Comparison of ENCODE assay signal across 24 cellular contexts in genomic region chr5:65766159-65766558, GRCh38. TPM values are rescaled to one million over a fixed set of nuclear protein-coding genes. Genes with fewer than 3 reads are reported as not detected.
DNase-seq lines count a peak whose midpoint lies in the region; ATAC-seq and TF ChIP-seq lines count a peak whose summit lies in the region.
"Had no signal": no experiment of that assay in that cellular context is flagged by ENCODE, and none has a peak within 500 bp of the region (broad histone marks: within the 10 kb centered on the region; RNA-seq: fewer than 3 reads in every experiment).

No MANE protein-coding gene starts in this region.

- peak; percentile 74 for ATAC-seq in activated CD8-positive, alpha-beta T cell treated with anti-CD3 and anti-CD28 coated beads for 36 hours
- no peak for ATAC-seq in activated CD8-positive, alpha-beta T cell treated with anti-CD3 and anti-CD28 coated beads, Interleukin-2, amount 10 ng/mL, durations not matched to agents 7 days and 5 days
- no peak for ATAC-seq in memory B cell (ENCODE audit: low read depth)
- ATAC-seq: A549; CD8-positive, alpha-beta T cell; PC-3 had no signal

- no peak for TF ChIP-seq POLR2A in NB4 (IDR thresholded peaks at IDR 0.05; ENCODE audit: extremely low read depth, insufficient read length)

- in situ Hi-C loops in GM13976 (cut with MboI; ENCODE audit: low sequenced_read_pairs, unreplicated experiment) = no loop called here

- H3K27ac Mint-ChIP-seq in activated CD8-positive, alpha-beta T cell treated with anti-CD3 and anti-CD28 coated beads for 36 hours = no peak overlapping the region
- no peak overlapping the region for H3K27ac Mint-ChIP-seq in activated CD8-positive, alpha-beta T cell treated with anti-CD3 and anti-CD28 coated beads, Interleukin-2, amount 10 ng/mL, durations not matched to agents 7 days and 5 days
- peak overlapping the region; percentile 7 for H3K27ac Mint-ChIP-seq in memory B cell
- H3K27ac Mint-ChIP-seq: CD8-positive, alpha-beta T cell; IgD-negative memory B cell had no signal

- H3K36me3 ChIP-seq in GM06990 (ENCODE audit: control insufficient read depth, insufficient read depth, low read length) (no peaks in the 10 kb centered on the region), osteoblast (ENCODE audit: insufficient read depth, low read length) (peaks cover 8% of the 10 kb centered on the region)

- intact Hi-C loops in activated CD8-positive, alpha-beta T cell treated with anti-CD3 and anti-CD28 coated beads for 36 hours (cut with micrococcal nuclease) = no loop called here

- POLR2A ChIA-PET in activated CD8-positive, alpha-beta T cell treated with anti-CD3 and anti-CD28 coated beads for 36 hours (lab: Charles Lee) = no interaction called here
- POLR2A ChIA-PET in activated CD8-positive, alpha-beta T cell treated with anti-CD3 and anti-CD28 coated beads, Interleukin-2, amount 10 ng/mL, durations not matched to agents 7 days and 5 days (lab: Charles Lee) = no interaction called here

- no peaks in the 10 kb centered on the region for H3K27me3 ChIP-seq in GM06990 (replicated peaks; ENCODE audit: control insufficient read depth, insufficient read depth, low read length)
- no peaks in the 10 kb centered on the region for H3K27me3 ChIP-seq in osteoblast (ENCODE audit: insufficient read depth, low read length)
- H3K27me3 ChIP-seq: BLaER1 had no signal

- H3K79me2 ChIP-seq in osteoblast (ENCODE audit: insufficient read depth, low read length) = peaks cover 7% of the 10 kb centered on the region

- peaks cover 29% of the 10 kb centered on the region for H3K36me3 Mint-ChIP-seq in activated CD8-positive, alpha-beta T cell treated with anti-CD3 and anti-CD28 coated beads for 36 hours (ENCODE audit: low read depth)
- peaks cover 24% of the 10 kb centered on the region for H3K36me3 Mint-ChIP-seq in activated CD8-positive, alpha-beta T cell treated with anti-CD3 and anti-CD28 coated beads, Interleukin-2, amount 10 ng/mL, durations not matched to agents 7 days and 5 days (ENCODE audit: low read depth)
- H3K36me3 Mint-ChIP-seq in memory B cell = peaks cover 17% of the 10 kb centered on the region

- no peak overlapping the region for H2AFZ ChIP-seq in osteoblast (ENCODE audit: low read length)

- H3K4me2 ChIP-seq in osteoblast (ENCODE audit: insufficient read depth, low read length) = no peak overlapping the region
- H3K4me2 ChIP-seq: A549, BLaER1 had no signal

- no peak overlapping the region for H3K4me3 ChIP-seq in GM06990 (replicated peaks; ENCODE audit: low read depth, low read length)
- H3K4me3 ChIP-seq in NB4 (ENCODE audit: low read depth, low read length) = no peak overlapping the region
- no peak overlapping the region for H3K4me3 ChIP-seq in osteoblast (ENCODE audit: insufficient read depth, low read length)
- H3K4me3 ChIP-seq: A549, BLaER1 had no signal

- no peak overlapping the region for H3K4me3 Mint-ChIP-seq in activated CD8-positive, alpha-beta T cell treated with anti-CD3 and anti-CD28 coated beads for 36 hours
- H3K4me3 Mint-ChIP-seq in activated CD8-positive, alpha-beta T cell treated with anti-CD3 and anti-CD28 coated beads, Interleukin-2, amount 10 ng/mL, durations not matched to agents 7 days and 5 days = no peak overlapping the region
- no peak overlapping the region for H3K4me3 Mint-ChIP-seq in memory B cell
- H3K4me3 Mint-ChIP-seq: CD8-positive, alpha-beta T cell; IgD-negative memory B cell had no signal

- H3K9me3 Mint-ChIP-seq in activated CD8-positive, alpha-beta T cell treated with anti-CD3 and anti-CD28 coated beads for 36 hours = peaks cover 2% of the 10 kb centered on the region
- no peaks in the 10 kb centered on the region for H3K9me3 Mint-ChIP-seq in activated CD8-positive, alpha-beta T cell treated with anti-CD3 and anti-CD28 coated beads, Interleukin-2, amount 10 ng/mL, durations not matched to agents 7 days and 5 days (ENCODE audit: insufficient read depth)
- peaks cover 1% of the 10 kb centered on the region for H3K9me3 Mint-ChIP-seq in memory B cell

- H3K27ac ChIP-seq in osteoblast (ENCODE audit: low read depth, low read length) = no peak overlapping the region
- H3K27ac ChIP-seq: A549, BLaER1 had no signal

- H3K9me3 ChIP-seq in osteoblast (ENCODE audit: low read depth, low read length) = no peaks in the 10 kb centered on the region
- H3K9me3 ChIP-seq: A549 had no signal

- CTCF ChIA-PET in activated CD8-positive, alpha-beta T cell treated with anti-CD3 and anti-CD28 coated beads for 36 hours (lab: Charles Lee) = interaction anchor here (0.7 to 1.4 kb wide), 2 partner anchors 24 to 233 kb away, joined by 3 to 4 read pairs; no protein-coding TSS in a partner anchor
- CTCF ChIA-PET in activated CD8-positive, alpha-beta T cell treated with anti-CD3 and anti-CD28 coated beads, Interleukin-2, amount 10 ng/mL, durations not matched to agents 7 days and 5 days (lab: Charles Lee) = interaction anchor here (1.0 kb wide), 1 partner anchor 542 kb away, joined by 4 read pairs; no protein-coding TSS in a partner anchor

- no peaks in the 10 kb centered on the region for H3K27me3 Mint-ChIP-seq in activated CD8-positive, alpha-beta T cell treated with anti-CD3 and anti-CD28 coated beads for 36 hours
- no peaks in the 10 kb centered on the region for H3K27me3 Mint-ChIP-seq in activated CD8-positive, alpha-beta T cell treated with anti-CD3 and anti-CD28 coated beads, Interleukin-2, amount 10 ng/mL, durations not matched to agents 7 days and 5 days (ENCODE audit: low read depth)
- no peaks in the 10 kb centered on the region for H3K27me3 Mint-ChIP-seq in memory B cell
- H3K27me3 Mint-ChIP-seq: IgD-negative memory B cell had no signal

- H4K20me1 ChIP-seq in osteoblast (ENCODE audit: insufficient read depth, low read length) = no peaks in the 10 kb centered on the region
- H4K20me1 ChIP-seq: BLaER1 had no signal

- peak; percentile 13 for DNase-seq in activated CD8-positive, alpha-beta T cell treated with anti-CD3 and anti-CD28 coated beads for 36 hours
- DNase-seq in activated CD8-positive, alpha-beta T cell treated with anti-CD3 and anti-CD28 coated beads, Interleukin-2, amount 10 ng/mL, durations not matched to agents 7 days and 5 days = no peak
- DNase-seq in GM06990 (ENCODE audit: extremely low read depth, insufficient read length) (peak; percentile 10), NB4 (ENCODE audit: low read depth) (peak; percentile 15), memory B cell (ENCODE audit: low spot score in 2 of 2) (no peak), GM13976 (ENCODE audit: low spot score) (no peak), NCI-H510A (lab: John Stamatoyannopoulos, UW) (no peak), osteoblast (ENCODE audit: insufficient read length, low spot score, missing footprints) (no peak)
- DNase-seq: Calu3; CD8-positive, alpha-beta T cell; GF-D8; GOT3; MV-4-11; NCI-H1417; NCI-H187; NCI-H2107; NCI-H2227 treated with DMSO at 0.1 percent for 48 hours; NCI-H524 treated with DMSO at 0.1 percent for 48 hours; PC-3; RPMI8226; SHP77 treated with DMSO at 0.1 percent for 48 hours had no signal

- no peak for TF ChIP-seq CTCF in activated CD8-positive, alpha-beta T cell treated with anti-CD3 and anti-CD28 coated beads for 36 hours (IDR thresholded peaks at IDR 0.05)
- TF ChIP-seq CTCF in GM06990 (IDR thresholded peaks at IDR 0.05; ENCODE audit: insufficient read depth, low read length, poor library complexity, severe bottlenecking) (no peak), NB4 (IDR thresholded peaks at IDR 0.05; ENCODE audit: low read depth, low read length) (no peak), GM13976 (IDR thresholded peaks at IDR 0.05; ENCODE audit: borderline replicate concordance, control extremely low read depth, extremely low read depth, insufficient read depth, missing control alignments) (no peak), osteoblast (IDR thresholded peaks at IDR 0.05; ENCODE audit: extremely low read depth, low read depth, low read length) (no peak)

- H3K4me1 Mint-ChIP-seq in activated CD8-positive, alpha-beta T cell treated with anti-CD3 and anti-CD28 coated beads for 36 hours (ENCODE audit: low read depth) = peaks cover 10% of the 10 kb centered on the region
- peaks cover 4% of the 10 kb centered on the region for H3K4me1 Mint-ChIP-seq in activated CD8-positive, alpha-beta T cell treated with anti-CD3 and anti-CD28 coated beads, Interleukin-2, amount 10 ng/mL, durations not matched to agents 7 days and 5 days (ENCODE audit: low read depth)
- H3K4me1 Mint-ChIP-seq in memory B cell = no peaks in the 10 kb centered on the region

- peaks cover 19% of the 10 kb centered on the region for H3K4me1 ChIP-seq in osteoblast (ENCODE audit: insufficient read depth, low read length)
- H3K4me1 ChIP-seq: BLaER1 had no signal

RNA-seq across cellular contexts. Expression of gene NLN, which starts 44.2 kb away (rescaled TPM):
- total RNA-seq in activated CD8-positive, alpha-beta T cell treated with anti-CD3 and anti-CD28 coated beads for 36 hours = 10 to 100 TPM; 38.4 to 42.5 TPM
- total RNA-seq in activated CD8-positive, alpha-beta T cell treated with anti-CD3 and anti-CD28 coated beads, Interleukin-2, amount 10 ng/mL, durations not matched to agents 7 days and 5 days = 10 to 100 TPM; 13.9 to 14.3 TPM
- 32.4 and 35.5 TPM in 2 replicates for total RNA-seq in osteoblast

RNA-seq across cellular contexts. Expression of gene SGTB, which starts 44.2 kb away (rescaled TPM):
- total RNA-seq in activated CD8-positive, alpha-beta T cell treated with anti-CD3 and anti-CD28 coated beads for 36 hours = 10 to 100 TPM; 17.0 to 18.5 TPM
- total RNA-seq in activated CD8-positive, alpha-beta T cell treated with anti-CD3 and anti-CD28 coated beads, Interleukin-2, amount 10 ng/mL, durations not matched to agents 7 days and 5 days = 10 to 100 TPM; 17.5 to 18.4 TPM
- total RNA-seq in osteoblast = 20.6 and 21.4 TPM in 2 replicates

Comparison
In these comparisons a context has a peak if more than half of its experiments do, and no peak if none do; other contexts are left out.
1. DNase-seq: peak in activated CD8-positive, alpha-beta T cell treated with anti-CD3 and anti-CD28 coated beads for 36 hours (single experiment), GM06990 (single experiment) and NB4 (single experiment); none in activated CD8-positive, alpha-beta T cell treated with anti-CD3 and anti-CD28 coated beads, Interleukin-2, amount 10 ng/mL, durations not matched to agents 7 days and 5 days (single experiment), memory B cell (0 of 2), GM13976 (single experiment), NCI-H510A (single experiment) and osteoblast (single experiment).